1 cellular context compared by ENCODE assay signal in genomic region chr16:4806280-4806679, GRCh38.
TF ChIP-seq lines count a peak whose summit lies in the region.

No MANE protein-coding gene starts in this region.

TF ChIP-seq in HepG2, 621 proteins besides CTCF, POLR2A, EP300 and RAD21:
- TF ChIP-seq CBX5 (CRISPR knock-in tag; IDR thresholded peaks at IDR 0.05; ENCODE audit: borderline replicate concordance) (no peak), ZNF121 (CRISPR knock-in tag; IDR thresholded peaks at IDR 0.05) (peak; percentile 74)
